8 cellular contexts compared by ENCODE assay signal in the genomic region with DNA sequence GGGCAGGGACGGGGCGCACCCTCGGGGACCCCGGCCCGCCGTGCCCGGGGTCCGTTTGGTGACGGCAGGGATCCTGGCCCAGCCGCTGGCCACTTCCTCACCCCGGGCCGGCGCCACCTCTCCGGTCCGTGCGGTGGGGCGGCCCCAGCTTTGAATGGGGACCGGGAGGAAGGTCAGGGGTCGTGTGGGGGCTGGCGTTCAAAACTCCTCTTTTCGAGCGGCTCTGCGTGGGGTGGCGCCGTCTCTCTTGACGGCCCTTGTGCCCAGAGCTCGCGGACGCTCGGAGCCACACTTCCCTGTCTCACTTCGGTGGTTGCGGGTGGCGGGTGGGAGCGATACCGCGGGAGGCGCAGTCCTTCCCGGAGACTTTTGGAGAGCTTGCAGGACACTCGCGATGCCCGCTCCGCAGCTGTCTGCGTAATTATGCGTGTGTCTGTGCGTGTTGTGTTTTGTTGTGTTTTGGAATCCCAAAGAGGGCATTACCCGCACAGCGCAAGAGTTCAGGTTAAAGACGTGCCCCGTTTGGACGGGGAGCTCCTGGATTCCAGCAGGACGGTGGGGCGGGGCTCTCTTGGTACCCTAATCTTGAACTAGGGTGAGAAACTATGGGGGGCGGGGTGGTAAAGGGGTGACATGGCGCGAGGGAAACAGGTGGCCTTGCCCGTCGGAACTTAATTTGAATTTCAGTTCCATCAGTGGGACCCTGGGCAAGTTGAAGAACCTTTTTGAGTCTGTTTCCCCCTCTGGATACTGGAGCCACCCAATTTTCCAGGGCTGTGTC. TPM values are rescaled to one million over a fixed set of nuclear protein-coding genes. Genes with fewer than 3 reads are reported as not detected.
DNase-seq lines count a peak whose midpoint lies in the region; ATAC-seq and TF ChIP-seq lines count a peak whose summit lies in the region.

No MANE protein-coding gene starts in this region.

- H3K4me1 Mint-ChIP-seq in HFFc6 (ENCODE audit: low read depth) (no peaks in the 10 kb centered on the region), endodermal cell (peaks cover 41% of the 10 kb centered on the region)
- H3K4me1 Mint-ChIP-seq in naive thymus-derived CD8-positive, alpha-beta T cell, result peaks cover 8 to 62% (median 12%) of the 10 kb centered on the region in 4 donors

- BruUV-seq in PC-3 (replicated peaks; lab: Mats Ljungman, UMichigan), result no TSS peak

- POLR2A ChIA-PET in PC-3 (lab: Charles Lee; ENCODE audit: unreplicated experiment), result no interaction called here
- POLR2A ChIA-PET in naive thymus-derived CD8-positive, alpha-beta T cell (lab: Charles Lee), result no interaction called here

- H3K4me3 Mint-ChIP-seq in HFFc6, result peak overlapping the region; percentile 65
- peak overlapping the region; percentile 77 for H3K4me3 Mint-ChIP-seq in endodermal cell
- H3K4me3 Mint-ChIP-seq in naive thymus-derived CD8-positive, alpha-beta T cell, result peak overlapping the region; percentile 72 to 94 (median 84)

- peak overlapping the region; percentile 61 for H2AFZ ChIP-seq in PC-3 (ENCODE audit: low read length)

- 6 to 11% methylated on average over 17 to 57 of the region's 57 CpGs for WGBS in endodermal cell (ENCODE audit: insufficient coverage in 1 of 2, insufficient read length in 1 of 2), 2 experiments

- CTCF ChIA-PET in PC-3 (lab: Charles Lee), result no interaction called here

- DNase-seq in GM12864 (ENCODE audit: low read depth), result no peak
- DNase-seq in HFFc6, result no peak
- DNase-seq in PC-3, result no peak
- DNase-seq in endodermal cell, result peak; percentile 66
- peak in 1 of 10 donors; percentile 15 for DNase-seq in naive thymus-derived CD8-positive, alpha-beta T cell
- no peak for DNase-seq in cerebellar cortex (ENCODE audit: low spot score)
- DNase-seq in caudate nucleus (lab: John Stamatoyannopoulos, UW), result no peak
- no peak for DNase-seq in GM10266 (ENCODE audit: extremely low spot score)

- ATAC-seq in PC-3, result peak; percentile 34
- peak; percentile 22 to 29 for ATAC-seq in naive thymus-derived CD8-positive, alpha-beta T cell

- H3K27ac Mint-ChIP-seq in HFFc6 (no peak overlapping the region), endodermal cell (peak overlapping the region; percentile 64)
- peak overlapping the region in 3 of 10 donors; percentile 48 to 77 (median 61) for H3K27ac Mint-ChIP-seq in naive thymus-derived CD8-positive, alpha-beta T cell

- H3K4me3 ChIP-seq in GM12864 (ENCODE audit: low read depth, low read length), result peak overlapping the region; percentile 73
- peak overlapping the region; percentile 71 for H3K4me3 ChIP-seq in PC-3 (ENCODE audit: low read length)
- peak overlapping the region; percentile 83 for H3K4me3 ChIP-seq in endodermal cell (ENCODE audit: low read length)

- no peak overlapping the region for H3K27ac ChIP-seq in PC-3 (ENCODE audit: low read length)
- H3K27ac ChIP-seq in endodermal cell (ENCODE audit: low read depth, low read length), result no peak overlapping the region
- H3K27ac ChIP-seq in caudate nucleus (ENCODE audit: low read depth, low read length), result no peak overlapping the region

- H3K4me1 ChIP-seq in PC-3 (ENCODE audit: insufficient read depth, low read length) (0 out of 2 replicates have a peak, but pooled peaks cover 2% of the 10 kb centered on the region), endodermal cell (ENCODE audit: control insufficient read depth, insufficient read depth, low read length) (peaks cover 10% of the 10 kb centered on the region)

- H3K9me3 ChIP-seq in PC-3 (ENCODE audit: low read length) (no peaks in the 10 kb centered on the region), endodermal cell (ENCODE audit: control insufficient read depth, low read length) (no peaks in the 10 kb centered on the region)

- H3K79me2 ChIP-seq in PC-3 (ENCODE audit: low read length), result no peaks in the 10 kb centered on the region

- H3K36me3 Mint-ChIP-seq in HFFc6 (ENCODE audit: low read depth) (no peaks in the 10 kb centered on the region), endodermal cell (ENCODE audit: low read depth) (no peaks in the 10 kb centered on the region)
- no peaks in the 10 kb centered on the region for H3K36me3 Mint-ChIP-seq in naive thymus-derived CD8-positive, alpha-beta T cell

- H3K9ac ChIP-seq in PC-3 (ENCODE audit: low read length) (no peak overlapping the region), endodermal cell (ENCODE audit: extremely low read depth, low read length, poor library complexity, severe bottlenecking) (peak overlapping the region; percentile 11)

- no peaks in the 10 kb centered on the region for H3F3A ChIP-seq in PC-3 (ENCODE audit: low read length, unreplicated experiment)

- H3K9me3 Mint-ChIP-seq in HFFc6, result no peaks in the 10 kb centered on the region
- H3K9me3 Mint-ChIP-seq in endodermal cell, result no peaks in the 10 kb centered on the region
- H3K9me3 Mint-ChIP-seq in naive thymus-derived CD8-positive, alpha-beta T cell, result no peaks in the 10 kb centered on the region

- no peaks in the 10 kb centered on the region for H4K20me1 ChIP-seq in PC-3 (ENCODE audit: low read length)

- TF ChIP-seq CTCF in GM12864 (IDR thresholded peaks at IDR 0.05; ENCODE audit: low read depth, low read length, missing control alignments), result no peak
- no peak for TF ChIP-seq CTCF in HFFc6 (IDR thresholded peaks at IDR 0.05)
- TF ChIP-seq CTCF in PC-3 (conservative IDR thresholded peaks at IDR 0.05; ENCODE audit: low read depth, low read length), result no peak
- TF ChIP-seq CTCF in endodermal cell (conservative IDR thresholded peaks at IDR 0.05), result no peak
- TF ChIP-seq CTCF in GM10266 (IDR thresholded peaks at IDR 0.05; ENCODE audit: control insufficient read depth, insufficient read depth, low read depth, missing control alignments), result no peak

- no peaks in the 10 kb centered on the region for H3K9me2 ChIP-seq in PC-3 (replicated peaks; ENCODE audit: low read length)

- H3K27me3 ChIP-seq in PC-3 (ENCODE audit: low read length), result no peaks in the 10 kb centered on the region
- peaks cover 23% of the 10 kb centered on the region for H3K27me3 ChIP-seq in endodermal cell (ENCODE audit: control insufficient read depth, insufficient read depth, low read length, poor library complexity, severe bottlenecking)

- H3K36me3 ChIP-seq in PC-3 (ENCODE audit: low read depth, low read length) (no peaks in the 10 kb centered on the region), endodermal cell (ENCODE audit: control insufficient read depth, insufficient read depth, low read length) (no peaks in the 10 kb centered on the region)

- H3K4me2 ChIP-seq in PC-3 (ENCODE audit: low read length), result peak overlapping the region; percentile 90

- H3K27me3 Mint-ChIP-seq in HFFc6 (ENCODE audit: insufficient read depth) (peaks cover 41% of the 10 kb centered on the region), endodermal cell (ENCODE audit: insufficient read depth) (peaks cover 56% of the 10 kb centered on the region)
- peaks cover 12 to 66% (median 36%) of the 10 kb centered on the region in 5 donors for H3K27me3 Mint-ChIP-seq in naive thymus-derived CD8-positive, alpha-beta T cell

- intact Hi-C loops in PC-3 (cut with micrococcal nuclease), result no loop called here

RNA-seq across cellular contexts. Expression of gene PLCG2, which starts 0.6 kb away (rescaled TPM):
- total RNA-seq in HFFc6 (2021; fragmentation: NEBNext Ultra II Directional; extraction: Animal tissue kit (Norgen Biotek cat#: 25700)), result under 1 TPM; 0.14 to 0.61 (median 0.27) TPM
- total RNA-seq in PC-3 (2014; rRNA removed) (3.5 and 5.9 TPM in 2 replicates), endodermal cell (10 to 100 TPM; 34.7 to 48.4 TPM)
- polyA plus RNA-seq in endodermal cell (2013, experiment 1 of 2), result 3.7 TPM
- polyA plus RNA-seq in endodermal cell (2013, experiment 2 of 2), result 3.9 TPM
- total RNA-seq in naive thymus-derived CD8-positive, alpha-beta T cell, result 10 to 100 TPM; 12.1 to 12.5 TPM
- 1 to 10 TPM in 1 of 3 donors, under 1 TPM in 2; 0.11 to 8.7 (median 0.19) TPM for polyA plus RNA-seq in naive thymus-derived CD8-positive, alpha-beta T cell
